Comparison of ENCODE assay signal across 18 cellular contexts in the genomic region with DNA sequence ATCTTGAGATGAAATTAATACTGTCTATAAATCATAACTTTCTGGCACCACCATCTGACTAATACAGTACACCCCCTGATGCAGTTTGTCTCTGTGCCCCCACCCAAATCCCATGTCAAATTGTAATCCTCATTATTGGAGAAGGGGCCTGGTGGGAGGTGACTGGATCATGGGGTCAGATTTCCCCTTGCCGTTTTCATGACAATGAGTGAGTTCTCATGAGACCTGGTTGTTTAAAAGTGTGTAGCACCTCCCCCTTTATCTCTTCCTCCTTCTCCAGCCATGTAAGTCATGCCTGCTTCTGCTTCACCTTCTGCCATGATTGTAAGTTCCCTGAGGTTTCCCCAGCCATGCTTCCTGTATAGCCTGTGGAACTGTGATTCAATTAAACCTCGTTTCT.
DNase-seq lines count a peak whose midpoint lies in the region; ATAC-seq, FAIRE-seq and TF ChIP-seq lines count a peak whose summit lies in the region.
"Had no signal": no experiment of that assay in that cellular context is flagged by ENCODE, and none has a peak within 500 bp of the region (broad histone marks: within the 10 kb centered on the region; RNA-seq: fewer than 3 reads in every experiment).

No MANE protein-coding gene starts in this region.

- H3K4me1 ChIP-seq in IMR-90 (ENCODE audit: control insufficient read depth, insufficient read depth, low read length) (peaks cover 4% of the 10 kb centered on the region; the same call in 1 of the 2 replicates), H1 (replicated peaks in 1 of 4; ENCODE audit: control insufficient read depth in 3 of 4, insufficient read depth in 4 of 4, low read length in 3 of 4) (peaks cover 0 to 5% (median 0%) of the 10 kb centered on the region in 4 experiments; a peak in 1 of 7 replicates), vagina (no peaks in the 10 kb centered on the region)

- H3K79me1 ChIP-seq in IMR-90 (ENCODE audit: low read depth in 1 of 2, low read length in 2 of 2), result no peaks in the 10 kb centered on the region
- no peaks in the 10 kb centered on the region for H3K79me1 ChIP-seq in H1 (ENCODE audit: low read depth, low read length)

- H4K8ac ChIP-seq in IMR-90 (ENCODE audit: low read depth in 2 of 2, low read length in 2 of 2) (peak overlapping the region in 1 of 2 experiments; percentile 13; a peak in 1 of 4 replicates), H1 (ENCODE audit: extremely low read depth, insufficient read depth, low read length) (no peak overlapping the region)

- BruUV-seq in IMR-90 (replicated peaks; lab: Mats Ljungman, UMichigan), result no TSS peak

- 90% methylated on average over 1 of the region's 2 CpGs; no CpG with 5 or more reads in 1 of the 2 experiments for WGBS in IMR-90 (ENCODE audit: extremely low coverage in 2 of 2, insufficient read length in 1 of 2), 2 experiments
- 84% methylated on average over 2 of the region's 2 CpGs; no CpG with 5 or more reads in 1 of the 2 experiments for WGBS in H1 (ENCODE audit: extremely low coverage in 1 of 2, insufficient coverage in 1 of 2, insufficient read length in 1 of 2, insufficient replicate concordance in 2 of 2, low coverage in 1 of 2, low lambda C conversion rate in 2 of 2, missing lambda C conversion rate in 1 of 2), 2 experiments

- H4K20me1 ChIP-seq in IMR-90 (ENCODE audit: insufficient read depth, low read length), result no peaks in the 10 kb centered on the region
- no peaks in the 10 kb centered on the region for H4K20me1 ChIP-seq in H1 (replicated peaks in 1 of 2; ENCODE audit: control insufficient read depth in 1 of 2, insufficient read depth in 2 of 2, low read length in 2 of 2)

- H3K36me3 Mint-ChIP-seq in nephron progenitor cell (ENCODE audit: low read depth), result no peaks in the 10 kb centered on the region
- H3K36me3 Mint-ChIP-seq: CD4-positive, alpha-beta memory T cell had no signal

- H3K27ac Mint-ChIP-seq in nephron progenitor cell, result peak overlapping the region; percentile 24
- H3K27ac Mint-ChIP-seq: CD4-positive, alpha-beta memory T cell had no signal

- H3K27me3 ChIP-seq in IMR-90 (ENCODE audit: control insufficient read depth, insufficient read depth, low read length), result no peaks in the 10 kb centered on the region
- no peaks in the 10 kb centered on the region for H3K27me3 ChIP-seq in H1 (replicated peaks in 1 of 4; ENCODE audit: control insufficient read depth in 3 of 4, extremely low read depth in 1 of 4, insufficient read depth in 3 of 4, low read length in 3 of 4)
- no peaks in the 10 kb centered on the region for H3K27me3 ChIP-seq in brain microvascular endothelial cell (replicated peaks)
- no peaks in the 10 kb centered on the region for H3K27me3 ChIP-seq in vagina

- H2BK15ac ChIP-seq in IMR-90 (ENCODE audit: low read depth, low read length), result peak overlapping the region; percentile 60; the same call in 1 of the 3 replicates
- H2BK15ac ChIP-seq in H1 (ENCODE audit: low read length), result no peak overlapping the region

- H3K23me2 ChIP-seq in H1 (ENCODE audit: low read depth, low read length), result no peaks in the 10 kb centered on the region

- no peaks in the 10 kb centered on the region for H3K27me3 Mint-ChIP-seq in nephron progenitor cell (ENCODE audit: low read depth, poor library complexity)
- H3K27me3 Mint-ChIP-seq: CD4-positive, alpha-beta memory T cell had no signal

- no peak overlapping the region for H2BK12ac ChIP-seq in H1 (ENCODE audit: low read depth, low read length)

- H3K18ac ChIP-seq in IMR-90 (ENCODE audit: low read depth, low read length), result 0 out of 2 replicates have a peak overlapping the region, but pooled peaks have one; percentile 8
- 0 out of 2 replicates have a peak overlapping the region, but pooled peaks have one; percentile 25 for H3K18ac ChIP-seq in H1 (ENCODE audit: extremely low read depth, low read length)

- peaks cover 43% of the 10 kb centered on the region for H3K4me1 Mint-ChIP-seq in nephron progenitor cell
- H3K4me1 Mint-ChIP-seq: CD4-positive, alpha-beta memory T cell had no signal

- H3K23ac ChIP-seq in IMR-90 (ENCODE audit: low read depth, low read length), result no peak overlapping the region
- no peak overlapping the region for H3K23ac ChIP-seq in H1 (ENCODE audit: insufficient read length)

- POLR2A ChIA-PET in IMR-90 (lab: Charles Lee; ENCODE audit: unreplicated experiment) (no interaction called here), H1 (lab: Charles Lee; ENCODE audit: partially characterized antibody) (no interaction called here)

- H3K9ac ChIP-seq in IMR-90 (ENCODE audit: low read depth, low read length) (no peak overlapping the region), H1 (replicated peaks in 1 of 4; ENCODE audit: extremely low read depth in 1 of 4, low read depth in 3 of 4, low read length in 3 of 4) (no peak overlapping the region)

- H2AFZ ChIP-seq in IMR-90 (replicated peaks; ENCODE audit: low read length, poor library complexity), result no peak overlapping the region
- peak overlapping the region; percentile 83; the same call in 1 of the 2 replicates for H2AFZ ChIP-seq in H1 (ENCODE audit: low read length)

- H4K5ac ChIP-seq in IMR-90 (ENCODE audit: low read depth, low read length), result no peak overlapping the region
- H4K5ac ChIP-seq in H1 (ENCODE audit: insufficient read length, low read depth, low read length), result no peak overlapping the region

- TF ChIP-seq POLR2A in IMR-90 (IDR thresholded peaks at IDR 0.05; ENCODE audit: low read depth, low read length), result no peak
- no peak for TF ChIP-seq POLR2A in H1 (IDR thresholded peaks at IDR 0.05; ENCODE audit: control extremely low read depth in 1 of 2, low read depth in 2 of 2, low read length in 2 of 2)
- no peak for TF ChIP-seq POLR2A in vagina (IDR thresholded peaks at IDR 0.05)

- in situ Hi-C loops in IMR-90 (cut with MboI; ENCODE audit: low sequenced_read_pairs) (no loop called here), brain microvascular endothelial cell (cut with HindIII; ENCODE audit: low pct_ligation_motif_present, low sequenced_read_pairs) (no loop called here)

- peak overlapping the region; percentile 87 for H2AK5ac ChIP-seq in IMR-90 (ENCODE audit: low read depth, low read length)
- H2AK5ac ChIP-seq in H1 (ENCODE audit: low read depth, low read length), result no peak overlapping the region

- H3K36me3 ChIP-seq in IMR-90 (ENCODE audit: control insufficient read depth, insufficient read depth, low read length) (no peaks in the 10 kb centered on the region), H1 (ENCODE audit: control insufficient read depth in 2 of 4, insufficient read depth in 4 of 4, low read length in 3 of 4) (no peaks in the 10 kb centered on the region), brain microvascular endothelial cell (replicated peaks) (no peaks in the 10 kb centered on the region), vagina (no peaks in the 10 kb centered on the region)

- H2BK120ac ChIP-seq in IMR-90 (ENCODE audit: low read depth, low read length) (peak overlapping the region; percentile 62), H1 (replicated peaks; ENCODE audit: low read depth, low read length) (no peak overlapping the region)

- intact Hi-C loops in IMR-90 (cut with micrococcal nuclease), result no loop called here
- intact Hi-C loops in vagina (cut with DNase I), result no loop called here

- DNase-seq in IMR-90 (no peak), H1 (ENCODE audit: low read depth in 1 of 2, low spot score in 2 of 2) (no peak), nephron progenitor cell (no peak), brain microvascular endothelial cell (no peak), glomerular visceral epithelial cell (ENCODE audit: extremely low spot score) (no peak), vagina (ENCODE audit: extremely low spot score in 2 of 2) (no peak)
- DNase-seq: C1 segment of cervical spinal cord; Calu3; CD4-positive, alpha-beta memory T cell; COR-L47; DMS79; EL; GDM1; GOT3; H7; HCEC 1CT had no signal

- H2BK5ac ChIP-seq in IMR-90 (ENCODE audit: low read depth, low read length, poor library complexity, severe bottlenecking) (no peak overlapping the region), H1 (ENCODE audit: low read depth, low read length) (no peak overlapping the region)

- no peaks in the 10 kb centered on the region for H3K9me1 ChIP-seq in IMR-90 (ENCODE audit: insufficient read depth, low read length)

- H3K4me3 ChIP-seq in IMR-90 (ENCODE audit: insufficient read depth, low read depth, low read length) (no peak overlapping the region), H1 (ENCODE audit: extremely low read depth in 1 of 4, insufficient read depth in 2 of 4, low read depth in 3 of 4, low read length in 4 of 4) (no peak overlapping the region), brain microvascular endothelial cell (ENCODE audit: low read depth, low read length) (no peak overlapping the region), vagina (no peak overlapping the region)
- H3K4me3 ChIP-seq: GM12878 had no signal

- TF ChIP-seq RAD21 in IMR-90 (IDR thresholded peaks at IDR 0.05; ENCODE audit: low read length) (no peak), H1 (IDR thresholded peaks at IDR 0.05 in 1 of 2, conservative IDR thresholded peaks at IDR 0.05 in 1 of 2; ENCODE audit: low read depth in 2 of 2, low read length in 2 of 2) (no peak)

- H2BK20ac ChIP-seq in IMR-90 (ENCODE audit: low read depth, low read length) (peak overlapping the region; percentile 30; the same call in 1 of the 2 replicates), H1 (ENCODE audit: low read length) (no peak overlapping the region)

- H3K4ac ChIP-seq in IMR-90 (ENCODE audit: low read depth, low read length), result peak overlapping the region; percentile 48; the same call in 1 of the 2 replicates
- H3K4ac ChIP-seq in H1 (replicated peaks; ENCODE audit: insufficient read length, low read depth, low read length), result peak overlapping the region; percentile 50

- H3K4me2 ChIP-seq in IMR-90 (ENCODE audit: low read depth, low read length), result no peak overlapping the region
- no peak overlapping the region for H3K4me2 ChIP-seq in H1 (ENCODE audit: insufficient read depth in 1 of 2, low read depth in 2 of 2, low read length in 2 of 2)

- dilution Hi-C loops in IMR-90 (cut with HindIII; ENCODE audit: low sequenced_read_pairs, unreplicated experiment), result no loop called here

- no peak overlapping the region for H2AK9ac ChIP-seq in IMR-90 (replicated peaks; ENCODE audit: low read depth, low read length, poor library complexity)

- H3K9me3 Mint-ChIP-seq in nephron progenitor cell, result peaks cover 10% of the 10 kb centered on the region

- no peak for ATAC-seq in IMR-90 (ENCODE audit: low read depth)
- ATAC-seq: GM12878 had no signal

- H3K27ac ChIP-seq in IMR-90 (ENCODE audit: insufficient read depth, low read length) (no peak overlapping the region), H1 (ENCODE audit: low read depth, low read length) (no peak overlapping the region), brain microvascular endothelial cell (no peak overlapping the region), vagina (no peak overlapping the region)

- no peaks in the 10 kb centered on the region for H3K9me3 ChIP-seq in IMR-90 (ENCODE audit: control insufficient read depth, insufficient read depth, low read length)
- H3K9me3 ChIP-seq in H1 (ENCODE audit: insufficient read depth in 2 of 2, low read depth in 1 of 2, low read length in 1 of 2), result no peaks in the 10 kb centered on the region
- no peaks in the 10 kb centered on the region for H3K9me3 ChIP-seq in vagina

- H3K4me3 Mint-ChIP-seq in nephron progenitor cell, result no peak overlapping the region
- H3K4me3 Mint-ChIP-seq: CD4-positive, alpha-beta memory T cell had no signal

- TF ChIP-seq CTCF in IMR-90 (conservative IDR thresholded peaks at IDR 0.05; ENCODE audit: low read depth, low read length), result no peak
- no peak for TF ChIP-seq CTCF in H1 (IDR thresholded peaks at IDR 0.05; ENCODE audit: control extremely low read depth in 1 of 3, insufficient read depth in 1 of 3, low read depth in 1 of 3, low read length in 3 of 3)
- TF ChIP-seq CTCF in nephron progenitor cell (IDR thresholded peaks at IDR 0.05), result no peak
- no peak for TF ChIP-seq CTCF in brain microvascular endothelial cell (IDR thresholded peaks at IDR 0.05; ENCODE audit: low read depth, low read length, missing control alignments)
- TF ChIP-seq CTCF in vagina (IDR thresholded peaks at IDR 0.05), result no peak

- no peak for TF ChIP-seq EP300 in H1 (IDR thresholded peaks at IDR 0.05; ENCODE audit: borderline replicate concordance in 1 of 2, low read depth in 2 of 2, low read length in 2 of 2)

- FAIRE-seq in H1 (lab: Jason Lieb, UNC), result no peak
- FAIRE-seq: GM12878, GM19239 had no signal

- no peak overlapping the region for H3K56ac ChIP-seq in IMR-90 (ENCODE audit: extremely low read depth, insufficient read depth, low read length)
- no peak overlapping the region for H3K56ac ChIP-seq in H1 (replicated peaks; ENCODE audit: insufficient read length, low read depth, low read length)

- no peaks in the 10 kb centered on the region for H3K79me2 ChIP-seq in H1 (ENCODE audit: control insufficient read depth in 1 of 2, insufficient read depth in 2 of 2, low read length in 2 of 2)

- CTCF ChIA-PET in IMR-90 (lab: Yijun Ruan, JAX) (no interaction called here), H1 (lab: Charles Lee; ENCODE audit: partially characterized antibody) (interaction anchor here (0.6 kb wide), 1 partner anchor 65 kb away, joined by 3 read pairs; no protein-coding TSS in a partner anchor)

- H4K91ac ChIP-seq in IMR-90 (ENCODE audit: insufficient read depth, low read depth, low read length), result 0 out of 2 replicates have a peak overlapping the region, but pooled peaks have one; percentile 29
- H4K91ac ChIP-seq in H1 (replicated peaks; ENCODE audit: insufficient read length, low read length), result no peak overlapping the region

- H3K14ac ChIP-seq in IMR-90 (replicated peaks; ENCODE audit: low read depth, low read length), result no peak overlapping the region
- no peak overlapping the region for H3K14ac ChIP-seq in H1 (ENCODE audit: insufficient read length)
